ENCODE assay signal across 17 cellular contexts in genomic region chr1:32791881-32792280, GRCh38. TPM values are rescaled to one million over a fixed set of nuclear protein-coding genes. Genes with fewer than 3 reads are reported as not detected.
DNase-seq lines count a peak whose midpoint lies in the region; ATAC-seq and TF ChIP-seq lines count a peak whose summit lies in the region.
"Had no signal": no experiment of that assay in that cellular context is flagged by ENCODE, and none has a peak within 500 bp of the region (broad histone marks: within the 10 kb centered on the region; RNA-seq: fewer than 3 reads in every experiment).

No MANE protein-coding gene starts in this region.

- no peak for TF ChIP-seq CTCF in HEK293 (tag by site-specific recombination; IDR thresholded peaks at IDR 0.05)
- TF ChIP-seq CTCF in colonic mucosa (IDR thresholded peaks at IDR 0.05), result no peak
- no peak for TF ChIP-seq CTCF in progenitor cell of endocrine pancreas (IDR thresholded peaks at IDR 0.05; ENCODE audit: unreplicated experiment)

- no peak overlapping the region for H3K9ac ChIP-seq in colonic mucosa (ENCODE audit: low read depth in 2 of 2, low read length in 2 of 2)

- H3K9me3 ChIP-seq in HEK293 (ENCODE audit: control insufficient read depth, insufficient read depth, low read depth, low read length), result no peaks in the 10 kb centered on the region
- no peaks in the 10 kb centered on the region for H3K9me3 ChIP-seq in colonic mucosa
- H3K9me3 ChIP-seq: right atrium auricular region had no signal

- no peaks in the 10 kb centered on the region for H3K27me3 ChIP-seq in colonic mucosa
- H3K27me3 ChIP-seq: right atrium auricular region had no signal

- H3K27me3 Mint-ChIP-seq in progenitor cell of endocrine pancreas, result no peaks in the 10 kb centered on the region

- intact Hi-C loops in colonic mucosa (cut with DNase I), result no loop called here

- H3K4me1 Mint-ChIP-seq in progenitor cell of endocrine pancreas (ENCODE audit: low read depth), result no peaks in the 10 kb centered on the region

- CTCF ChIA-PET in HEK293 (lab: Yijun Ruan, JAX), result interaction anchor here (1.9 to 2.2 kb wide), 2 partner anchors 19 to 85 kb away, joined by 5 to 9 read pairs; no protein-coding TSS in a partner anchor

- H3K36me3 ChIP-seq in HEK293 (ENCODE audit: control insufficient read depth in 2 of 2, insufficient read depth in 1 of 2, low read length in 2 of 2) (peaks cover 70 to 80% of the 10 kb centered on the region in 2 experiments), colonic mucosa (no peaks in the 10 kb centered on the region)

- ATAC-seq in HG03108 (IDR thresholded peaks at IDR 0.05; ENCODE audit: unreplicated experiment), result no peak
- ATAC-seq: activated T-cell treated with anti-CD3 and anti-CD28 coated beads, Interleukin-2, amount 50 U/mL, for 4 hours had no signal

- H3K4me3 Mint-ChIP-seq in progenitor cell of endocrine pancreas (ENCODE audit: low read depth), result no peak overlapping the region
- H3K4me3 Mint-ChIP-seq: activated T-cell treated with anti-CD3 and anti-CD28 coated beads, Interleukin-2, amount 50 U/mL, for 4 hours had no signal

- peaks cover 23% of the 10 kb centered on the region for H3K36me3 Mint-ChIP-seq in progenitor cell of endocrine pancreas (ENCODE audit: insufficient read depth)

- no peak overlapping the region for H3K27ac Mint-ChIP-seq in progenitor cell of endocrine pancreas

- DNase-seq in AG20443 (ENCODE audit: low spot score), result peak; percentile 36
- DNase-seq in astrocyte of the hippocampus (ENCODE audit: low read depth, low spot score), result peak; percentile 31
- DNase-seq in iris pigment epithelial cell (ENCODE audit: low read depth), result peak; percentile 55
- no peak for DNase-seq in colonic mucosa
- no peak for DNase-seq in NCI-H1694 treated with DMSO at 0.1 percent for 48 hours (lab: John Stamatoyannopoulos, UW)
- DNase-seq in progenitor cell of endocrine pancreas (ENCODE audit: low spot score, unreplicated experiment), result no peak
- DNase-seq: activated CD4-positive, CD25-positive, alpha-beta regulatory T cell; activated T-cell treated with anti-CD3 and anti-CD28 coated beads, Interleukin-2, amount 50 U/mL, for 4 hours; aorta; glutamatergic neuron; NCI-H1092; NCI-H446; stimulated activated CD4-positive, alpha-beta T cell treated with anti-CD3 and anti-CD28 coated beads, Interleukin-2, amount 100 ng/mL, for 48 hours had no signal

- H3K4me3 ChIP-seq in HEK293 (ENCODE audit: low read depth, low read length) (no peak overlapping the region), colonic mucosa (no peak overlapping the region)
- H3K4me3 ChIP-seq: right atrium auricular region had no signal

- POLR2A ChIA-PET in HEK293 (lab: Yijun Ruan, JAX), result no interaction called here

- no peaks in the 10 kb centered on the region for H3K9me3 Mint-ChIP-seq in progenitor cell of endocrine pancreas (ENCODE audit: low read depth)
- H3K9me3 Mint-ChIP-seq: activated T-cell treated with anti-CD3 and anti-CD28 coated beads, Interleukin-2, amount 50 U/mL, for 4 hours had no signal

- H3K4me1 ChIP-seq in HEK293 (ENCODE audit: control insufficient read depth, insufficient read depth, low read length) (no peaks in the 10 kb centered on the region), colonic mucosa (no peaks in the 10 kb centered on the region)
- H3K4me1 ChIP-seq: right atrium auricular region had no signal

- H3K27ac ChIP-seq in HEK293 (ENCODE audit: extremely low read depth, low read depth, low read length) (0 out of 2 replicates have a peak overlapping the region, but pooled peaks have one; percentile 16), colonic mucosa (no peak overlapping the region)
- H3K27ac ChIP-seq: C4-2B, right atrium auricular region had no signal

TF ChIP-seq in HEK293, 187 proteins besides CTCF, POLR2A, EP300 and RAD21:
- TF ChIP-seq PRDM1 (tag by site-specific recombination; IDR thresholded peaks at IDR 0.05) (no peak), REPIN1 (tag by site-specific recombination; IDR thresholded peaks at IDR 0.05; ENCODE audit: low read depth) (no peak), ZNF157 (tag by site-specific recombination; IDR thresholded peaks at IDR 0.05) (no peak), ZNF629 (tag by site-specific recombination; IDR thresholded peaks at IDR 0.05) (no peak), ZBTB17 (tag by site-specific recombination; IDR thresholded peaks at IDR 0.05) (no peak), AEBP2 (tag by site-specific recombination; IDR thresholded peaks at IDR 0.05; ENCODE audit: borderline replicate concordance) (no peak), ZNF792 (tag by site-specific recombination; IDR thresholded peaks at IDR 0.05) (no peak), ZNF530 (tag by site-specific recombination; IDR thresholded peaks at IDR 0.05; ENCODE audit: low read depth) (no peak), ZNF214 (tag by site-specific recombination; IDR thresholded peaks at IDR 0.05; ENCODE audit: borderline replicate concordance) (no peak), TCF7L2 (IDR thresholded peaks at IDR 0.05; ENCODE audit: borderline replicate concordance, low read depth, low read length) (no peak), ZNF639 (tag by site-specific recombination; IDR thresholded peaks at IDR 0.05) (no peak), ZBTB48 (tag by site-specific recombination; IDR thresholded peaks at IDR 0.05) (no peak), ZNF311 (tag by site-specific recombination; IDR thresholded peaks at IDR 0.05; ENCODE audit: borderline replicate concordance) (no peak), ZNF423 (tag by site-specific recombination; IDR thresholded peaks at IDR 0.05) (no peak), ZNF174 (tag by site-specific recombination; IDR thresholded peaks at IDR 0.05) (no peak), ZSCAN4 (tag by site-specific recombination; IDR thresholded peaks at IDR 0.05) (no peak)

RNA-seq across cellular contexts. Expression of gene YARS1, which starts 25.3 kb away (rescaled TPM):
- 100 to 1,000 TPM in 1 of 2 donors, 10 to 100 TPM in 1; 60.2 to 116 TPM for total RNA-seq in colonic mucosa
- 101 and 110 TPM in 2 replicates for total RNA-seq in progenitor cell of endocrine pancreas

RNA-seq across cellular contexts. Expression of gene S100PBP, which starts 25.6 kb away (rescaled TPM):
- total RNA-seq in colonic mucosa (10 to 100 TPM; 19.0 to 24.9 TPM), progenitor cell of endocrine pancreas (62.6 and 66.1 TPM in 2 replicates)

Comparison
In these comparisons a context has a peak if more than half of its experiments do, and no peak if none do; other contexts are left out.
1. DNase-seq: peak in AG20443 (single experiment), astrocyte of the hippocampus (single experiment) and iris pigment epithelial cell (single experiment); none in colonic mucosa (single experiment), NCI-H1694 treated with DMSO at 0.1 percent for 48 hours (single experiment) and progenitor cell of endocrine pancreas (single experiment).